Comparison of ENCODE assay signal across 27 cellular contexts in genomic region chrX:138859421-138859820, GRCh38.
"Had no signal": no experiment of that assay in that cellular context is flagged by ENCODE, and none has a peak within 500 bp of the region (broad histone marks: within the 10 kb centered on the region; RNA-seq: fewer than 3 reads in every experiment).

No MANE protein-coding gene starts in this region.

- H3K4me3 ChIP-seq: adrenal gland, breast epithelium, SK-N-MC had no signal

- H3K27ac ChIP-seq: adrenal gland, breast epithelium, KMS-11, SK-N-MC, VCaP had no signal

- ATAC-seq: activated CD4-positive, alpha-beta T cell treated with anti-CD3 and anti-CD28 coated beads for 36 hours; activated T-cell treated with anti-CD3 and anti-CD28 coated beads, Interleukin-2, amount 50 U/mL, for 72 hours; Panc1; Right ventricle myocardium inferior; T-cell had no signal

- H3K27me3 ChIP-seq: adrenal gland had no signal

- H3K36me3 ChIP-seq: adrenal gland, breast epithelium had no signal

- H3K4me1 ChIP-seq: adrenal gland, breast epithelium had no signal

- H3K9me3 ChIP-seq: adrenal gland, breast epithelium had no signal

- H3K4me2 ChIP-seq: KMS-11 had no signal

- H3K9ac ChIP-seq: KMS-11 had no signal

- DNase-seq: activated CD4-positive, alpha-beta memory T cell treated with anti-CD3 and anti-CD28 coated beads, Interleukin-2, amount 10 ng/mL, durations not matched to agents 7 days and 5 days; activated CD4-positive, alpha-beta T cell treated with anti-CD3 and anti-CD28 coated beads for 36 hours; activated CD4-positive, alpha-beta T cell treated with anti-CD3 and anti-CD28 coated beads, Interleukin-2, amount 50 U/mL, for 1 hour; activated CD4-positive, CD25-positive, alpha-beta regulatory T cell; activated naive CD4-positive, alpha-beta T cell treated with anti-CD3 and anti-CD28 coated beads, Interleukin-2, amount 50 U/mL, for 16 hours; activated naive CD8-positive, alpha-beta T cell treated with anti-CD3 and anti-CD28 coated beads, Interleukin-2, amount 10 ng/mL, durations not matched to agents 7 days and 5 days; activated T-cell treated with anti-CD3 and anti-CD28 coated beads for 4 hours; activated T-cell treated with anti-CD3 and anti-CD28 coated beads, Interleukin-2, amount 50 U/mL, for 72 hours; adrenal gland; anterior cingulate cortex; caudate nucleus; NCI-H1092; NCI-H1417; NCI-H1930; NCI-H2107; NCI-H2171 treated with DMSO at 0.1 percent for 48 hours; NCI-H226; NCI-H526; NCI-H774; RPMI8226; T-cell had no signal
